ENCODE assay signal across 27 cellular contexts in the genomic region with DNA sequence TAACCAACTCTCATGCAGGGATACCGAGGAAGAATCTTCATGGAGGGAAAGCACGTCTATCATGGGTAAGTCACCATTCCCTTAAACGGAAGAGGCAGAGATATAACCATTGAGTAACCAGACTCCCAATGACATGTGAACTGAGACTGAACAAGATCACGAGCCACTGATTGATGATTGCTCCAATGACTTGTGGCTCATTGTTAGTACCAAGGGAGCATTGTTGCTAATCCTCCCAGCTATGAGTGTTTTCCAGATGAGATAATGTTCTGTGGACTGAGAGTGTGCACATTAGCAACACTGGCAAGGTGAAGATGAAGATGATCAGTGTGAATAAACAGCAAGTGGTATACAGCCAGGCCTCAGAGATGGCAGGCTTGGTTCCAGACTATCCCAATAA.
DNase-seq lines count a peak whose midpoint lies in the region; ATAC-seq, FAIRE-seq and TF ChIP-seq lines count a peak whose summit lies in the region.
"Had no signal": no experiment of that assay in that cellular context is flagged by ENCODE, and none has a peak within 500 bp of the region (broad histone marks: within the 10 kb centered on the region; RNA-seq: fewer than 3 reads in every experiment).

No MANE protein-coding gene starts in this region.

- no peak overlapping the region for H3K27ac Mint-ChIP-seq in immature natural killer cell
- H3K27ac Mint-ChIP-seq: CD14-positive monocyte; CD4-positive, alpha-beta T cell; CD8-positive, alpha-beta memory T cell had no signal

- no peaks in the 10 kb centered on the region for H3F3A ChIP-seq in Loucy (ENCODE audit: low read depth)

- no peak overlapping the region for H3K9ac ChIP-seq in Loucy (ENCODE audit: low read depth, low read length, poor library complexity, severe bottlenecking)
- H3K9ac ChIP-seq: BLaER1 treated with 17β-estradiol and CSF1 and Interleukin-3, amounts not matched to agents 10 nM and 100 nM had no signal

- H3K27me3 ChIP-seq in Loucy (ENCODE audit: insufficient read depth, low read length, poor library complexity, severe bottlenecking), result no peaks in the 10 kb centered on the region
- H3K27me3 ChIP-seq in bronchial epithelial cell (ENCODE audit: control insufficient read depth, insufficient read depth, low read length), result no peaks in the 10 kb centered on the region
- H3K27me3 ChIP-seq in uterus, result no peaks in the 10 kb centered on the region
- H3K27me3 ChIP-seq: BE2C; BLaER1 treated with 17β-estradiol and CSF1 and Interleukin-3, amounts not matched to agents 10 nM and 100 nM had no signal

- peaks cover 1 to 4% (median 2%) of the 10 kb centered on the region in 3 donors for H3K27me3 Mint-ChIP-seq in immature natural killer cell (ENCODE audit: low read depth in 3 of 3)
- H3K27me3 Mint-ChIP-seq: CD4-positive, alpha-beta T cell had no signal

- peak overlapping the region; percentile 51; the same call in 1 of the 2 replicates for H2AFZ ChIP-seq in Loucy (ENCODE audit: low read length)

- H3K4me3 ChIP-seq in Loucy (ENCODE audit: low read length, poor library complexity, severe bottlenecking) (no peak overlapping the region), bronchial epithelial cell (ENCODE audit: low read depth, low read length) (no peak overlapping the region), uterus (no peak overlapping the region)
- H3K4me3 ChIP-seq: A549; BLaER1 treated with 17β-estradiol and CSF1 and Interleukin-3, amounts not matched to agents 10 nM and 100 nM had no signal

- no peaks in the 10 kb centered on the region for H3K36me3 ChIP-seq in Loucy (ENCODE audit: insufficient read depth, low read length)
- H3K36me3 ChIP-seq in bronchial epithelial cell (ENCODE audit: control insufficient read depth, insufficient read depth, low read length), result no peaks in the 10 kb centered on the region
- H3K36me3 ChIP-seq in uterus, result no peaks in the 10 kb centered on the region
- H3K36me3 ChIP-seq: BE2C; BLaER1 treated with 17β-estradiol and CSF1 and Interleukin-3, amounts not matched to agents 10 nM and 100 nM had no signal

- no peak for TF ChIP-seq POLR2A in uterus (IDR thresholded peaks at IDR 0.05)

- H4K20me1 ChIP-seq in Loucy (ENCODE audit: insufficient read depth, low read length, poor library complexity, severe bottlenecking), result no peaks in the 10 kb centered on the region
- H4K20me1 ChIP-seq: BLaER1 treated with 17β-estradiol and CSF1 and Interleukin-3, amounts not matched to agents 10 nM and 100 nM had no signal

- peak; percentile 86 for FAIRE-seq in bronchial epithelial cell (lab: Jason Lieb, UNC)
- FAIRE-seq: A549, GM12891, GM18507, H54 had no signal

- intact Hi-C loops in uterus (cut with DNase I; ENCODE audit: low total_unique reads), result no loop called here

- no peaks in the 10 kb centered on the region for H3K9me3 ChIP-seq in Loucy (ENCODE audit: insufficient read depth, low read depth, low read length)
- no peaks in the 10 kb centered on the region for H3K9me3 ChIP-seq in uterus
- H3K9me3 ChIP-seq: A549, BE2C had no signal

- no peaks in the 10 kb centered on the region for H3K36me3 Mint-ChIP-seq in immature natural killer cell
- H3K36me3 Mint-ChIP-seq: CD14-positive monocyte; CD8-positive, alpha-beta memory T cell had no signal

- H3K27ac ChIP-seq in uterus, result no peak overlapping the region
- H3K27ac ChIP-seq: A549; BLaER1 treated with 17β-estradiol and CSF1 and Interleukin-3, amounts not matched to agents 10 nM and 100 nM had no signal

- H3K4me2 ChIP-seq in Loucy (ENCODE audit: low read depth, low read length, poor library complexity, severe bottlenecking), result no peak overlapping the region
- H3K4me2 ChIP-seq: A549 had no signal

- H3K4me1 ChIP-seq in Loucy (ENCODE audit: insufficient read depth, low read length, poor library complexity, severe bottlenecking) (peaks cover 17% of the 10 kb centered on the region), uterus (no peaks in the 10 kb centered on the region)
- H3K4me1 ChIP-seq: A549, BE2C had no signal

- TF ChIP-seq CTCF in Loucy (conservative IDR thresholded peaks at IDR 0.05; ENCODE audit: low read length) (no peak), bronchial epithelial cell (IDR thresholded peaks at IDR 0.05; ENCODE audit: insufficient read depth, low read length, severe bottlenecking) (no peak), uterus (IDR thresholded peaks at IDR 0.05) (no peak)

- no peaks in the 10 kb centered on the region for H3K79me2 ChIP-seq in Loucy (ENCODE audit: insufficient read depth, low read length)

- H3K4me3 Mint-ChIP-seq in immature natural killer cell, result no peak overlapping the region
- H3K4me3 Mint-ChIP-seq: CD14-positive monocyte; CD4-positive, alpha-beta T cell; CD8-positive, alpha-beta memory T cell had no signal

- no peaks in the 10 kb centered on the region for H3K4me1 Mint-ChIP-seq in immature natural killer cell

- DNase-seq in bronchial epithelial cell (ENCODE audit: low read depth) (no peak), kidney glomerular epithelial cell (lab: John Stamatoyannopoulos, UW) (peak; percentile 57), renal cortical epithelial cell (ENCODE audit: low read depth) (peak; percentile 81), COLO829 (ENCODE audit: low spot score) (no peak), uterus (no peak), immature natural killer cell (no peak)
- DNase-seq: 8988T; ACHN; AML-193; BE2C; Calu3; CD4-positive, alpha-beta T cell; CD8-positive, alpha-beta memory T cell; COR-L47; DMS53; DMS79 treated with DMSO at 0.1 percent for 48 hours; GF-D8; GOT3; HCEC 1CT had no signal

- H3K9me2 ChIP-seq in Loucy (replicated peaks; ENCODE audit: low read depth, low read length), result no peaks in the 10 kb centered on the region

- H3K9me3 Mint-ChIP-seq in immature natural killer cell, result no peaks in the 10 kb centered on the region
- H3K9me3 Mint-ChIP-seq: CD14-positive monocyte; CD8-positive, alpha-beta memory T cell had no signal

- no peak for ATAC-seq in GM21619 (IDR thresholded peaks at IDR 0.05; ENCODE audit: unreplicated experiment)
- ATAC-seq: A549 had no signal

Comparison
In these comparisons a context has a peak if more than half of its experiments do, and no peak if none do; other contexts are left out.
1. DNase-seq: peak in kidney glomerular epithelial cell (single experiment) and renal cortical epithelial cell (single experiment); none in bronchial epithelial cell (single experiment), COLO829 (single experiment), uterus (0 of 2) and immature natural killer cell (0 of 3).